In genomic region chr7:26292768-26293560, GRCh38 we compare ENCODE assay signal across 1 cellular context.
TF ChIP-seq lines count a peak whose summit lies in the region.

No MANE protein-coding gene starts in this region.

TF ChIP-seq in liver, 16 proteins besides CTCF, POLR2A, EP300 and RAD21 (continued from another document):
- no peak for TF ChIP-seq REST (IDR thresholded peaks at IDR 0.05)
- no peak for TF ChIP-seq EGR1 (IDR thresholded peaks at IDR 0.05; ENCODE audit: low read depth in 2 of 2)
